1 cellular context compared by ENCODE assay signal in the genomic region with DNA sequence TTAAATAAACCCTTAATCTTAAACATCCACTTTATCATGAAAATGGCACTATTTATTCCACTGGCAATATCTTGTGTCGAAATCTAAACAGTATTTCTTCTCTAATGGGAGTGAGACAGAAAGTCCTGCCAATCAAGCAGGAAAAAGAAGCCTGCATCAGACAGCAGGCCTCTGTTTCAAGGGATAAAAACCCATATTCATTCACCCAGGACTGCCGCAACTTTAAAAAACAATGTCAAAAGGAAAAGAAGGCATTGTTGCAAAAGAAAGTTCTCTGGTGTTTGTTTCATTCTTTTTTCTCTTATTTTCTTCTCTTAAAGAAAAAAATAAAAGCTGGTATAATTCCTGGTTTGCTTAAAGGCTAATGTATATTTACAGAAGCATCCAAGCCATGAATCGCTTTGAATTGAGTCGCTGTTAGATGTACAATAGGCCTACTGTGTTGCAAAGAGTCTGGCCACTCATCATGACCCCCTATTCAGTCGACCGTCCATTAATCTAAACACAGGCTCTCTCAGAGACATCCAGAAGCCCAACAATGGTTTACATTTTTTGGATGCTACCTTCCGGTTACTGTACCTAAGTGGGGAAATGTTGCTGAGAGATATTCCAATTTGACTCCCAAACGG.
TF ChIP-seq lines count a peak whose summit lies in the region.

No MANE protein-coding gene starts in this region.

TF ChIP-seq in IMR-90, 13 proteins besides CTCF, POLR2A, EP300 and RAD21 (continued from another document):
- TF ChIP-seq BHLHE40 (IDR thresholded peaks at IDR 0.05; ENCODE audit: low read depth, low read length) (no peak), RCOR1 (IDR thresholded peaks at IDR 0.05; ENCODE audit: insufficient replicate concordance, low read length) (no peak)
